25 cellular contexts compared by ENCODE assay signal in genomic region chr4:62037576-62037975, GRCh38.
"Had no signal": no experiment of that assay in that cellular context is flagged by ENCODE, and none has a peak within 500 bp of the region (broad histone marks: within the 10 kb centered on the region; RNA-seq: fewer than 3 reads in every experiment).

No MANE protein-coding gene starts in this region.

- ATAC-seq: naive thymus-derived CD4-positive, alpha-beta T cell; natural killer cell; right cardiac atrium; right lobe of liver; stimulated activated effector memory CD8-positive, alpha-beta T cell treated with anti-CD3 and anti-CD28 coated beads, Interleukin-12 subunit alpha, Interleukin-12 subunit beta, amount 100 ng/mL, for 72 hours; stimulated activated naive B cell treated with anti-CD40 and anti-IgM and Interleukin-4, amounts not matched to agents 10 μg/mL and 1 μg/mL and 100 μg/mL, for 72 hours had no signal

- H2AFZ ChIP-seq: neural progenitor cell had no signal

- H3K27ac ChIP-seq: neural progenitor cell, pancreas, prostate gland, right lobe of liver, sigmoid colon, spleen, stomach, thoracic aorta, thyroid gland, tibial nerve, upper lobe of left lung, uterus had no signal

- H3K36me3 ChIP-seq: neural progenitor cell, pancreas, prostate gland, right lobe of liver, sigmoid colon, spleen, stomach, thoracic aorta, thyroid gland, tibial nerve, upper lobe of left lung, uterus had no signal

- H3K9me3 ChIP-seq: pancreas, prostate gland, right lobe of liver, sigmoid colon, stomach, thoracic aorta, thyroid gland, tibial nerve, upper lobe of left lung, uterus had no signal

- DNase-seq: naive thymus-derived CD4-positive, alpha-beta T cell; natural killer cell; occipital lobe; pancreas; right cardiac atrium; right lobe of liver; sigmoid colon; spleen; stimulated activated CD4-positive, alpha-beta T cell treated with anti-CD3 and anti-CD28 coated beads, Interleukin-12 subunit alpha, Interleukin-12 subunit beta, amount 100 ng/mL, for 4 hours; stimulated activated CD4-positive, alpha-beta T cell treated with anti-CD3 and anti-CD28 coated beads, Interleukin-2, amount 100 ng/mL, for 24 hours; stimulated activated CD4-positive, alpha-beta T cell treated with anti-CD3 and anti-CD28 coated beads, Interleukin-2, amount 100 ng/mL, for 48 hours; stimulated activated CD4-positive, alpha-beta T cell treated with anti-CD3 and anti-CD28 coated beads, Interleukin-4, amount 100 ng/mL, for 24 hours; stimulated activated naive B cell treated with anti-CD40 and anti-IgM and Interleukin-4, amounts not matched to agents 10 μg/mL and 1 μg/mL and 100 μg/mL, for 72 hours; stimulated activated naive CD4-positive, alpha-beta T cell treated with Interleukin-2 at 50 U/mL for 16 hours; stomach; thyroid gland; trophoblast cell; upper lobe of left lung; uterus had no signal

- H3K4me1 ChIP-seq: neural progenitor cell, pancreas, prostate gland, right lobe of liver, sigmoid colon, spleen, stomach, thyroid gland, tibial nerve, upper lobe of left lung, uterus had no signal

- H3K4me2 ChIP-seq: neural progenitor cell, smooth muscle cell had no signal

- H3K27me3 ChIP-seq: neural progenitor cell, pancreas, right lobe of liver, sigmoid colon, spleen, stomach, thyroid gland, tibial nerve, upper lobe of left lung, uterus had no signal

- H3K4me3 ChIP-seq: neural progenitor cell, pancreas, prostate gland, right lobe of liver, sigmoid colon, smooth muscle cell, spleen, stomach, thoracic aorta, thyroid gland, tibial nerve, upper lobe of left lung, uterus had no signal

- H3K9ac ChIP-seq: neural progenitor cell had no signal
